In the genomic region with DNA sequence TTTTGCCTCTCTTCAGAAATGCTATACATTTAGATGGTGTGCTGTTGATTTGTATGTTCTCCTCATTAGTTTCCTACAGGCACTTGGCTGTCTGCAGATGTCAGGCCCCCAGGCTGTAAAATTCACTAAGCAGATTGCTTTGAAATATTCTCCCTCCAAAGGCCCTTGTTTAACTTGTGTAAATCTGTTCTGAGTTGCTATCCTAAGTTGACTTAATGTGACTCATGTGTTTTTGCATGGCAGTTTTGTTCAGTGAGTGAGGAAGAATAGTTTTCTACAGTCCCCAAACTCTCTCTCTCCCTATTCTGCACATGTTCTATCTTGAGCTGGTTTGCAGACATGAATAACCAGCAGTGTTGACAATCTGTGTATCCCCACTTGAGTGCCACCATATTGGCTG, we compare ENCODE assay signal across 21 cellular contexts.
"Had no signal": no experiment of that assay in that cellular context is flagged by ENCODE, and none has a peak within 500 bp of the region (broad histone marks: within the 10 kb centered on the region; RNA-seq: fewer than 3 reads in every experiment).

No MANE protein-coding gene starts in this region.

- ATAC-seq: activated CD4-positive, alpha-beta T cell treated with anti-CD3 and anti-CD28 coated beads for 36 hours; activated T-cell treated with anti-CD3 and anti-CD28 coated beads, Interleukin-2, amount 50 U/mL, for 4 hours; foreskin keratinocyte; left lung; upper lobe of right lung had no signal

- H3K27me3 Mint-ChIP-seq: activated B cell treated with CpG ODN at 0.5 μM for 24 hours; activated CD4-positive, alpha-beta T cell treated with anti-CD3 and anti-CD28 coated beads for 36 hours; activated naive CD8-positive, alpha-beta T cell treated with anti-CD3 and anti-CD28 coated beads for 36 hours had no signal

- H3K4me1 Mint-ChIP-seq: activated B cell treated with CpG ODN at 0.5 μM for 24 hours; activated CD4-positive, alpha-beta T cell treated with anti-CD3 and anti-CD28 coated beads for 36 hours; activated naive CD8-positive, alpha-beta T cell treated with anti-CD3 and anti-CD28 coated beads for 36 hours had no signal

- H3K4me3 Mint-ChIP-seq: activated B cell treated with CpG ODN at 0.5 μM for 24 hours; activated CD4-positive, alpha-beta T cell treated with anti-CD3 and anti-CD28 coated beads for 36 hours; activated naive CD8-positive, alpha-beta T cell treated with anti-CD3 and anti-CD28 coated beads for 36 hours; activated T-cell treated with anti-CD3 and anti-CD28 coated beads, Interleukin-2, amount 50 U/mL, for 4 hours; T-helper 1 cell treated with Interleukin-12 subunit alpha and Interleukin-12 subunit beta and Interleukin-4 antibody, amounts not matched to agents 30 μg/mL and 1 μg/mL, for 36 hours had no signal

- H3K27ac ChIP-seq: foreskin keratinocyte, left lung, sigmoid colon, upper lobe of right lung had no signal

- H3K36me3 Mint-ChIP-seq: activated naive CD8-positive, alpha-beta T cell treated with anti-CD3 and anti-CD28 coated beads for 36 hours had no signal

- H3K27me3 ChIP-seq: foreskin keratinocyte, left lung, sigmoid colon, upper lobe of right lung had no signal

- H3K9me3 ChIP-seq: sigmoid colon, upper lobe of right lung had no signal

- H3K4me1 ChIP-seq: foreskin keratinocyte, left lung, sigmoid colon, upper lobe of right lung had no signal

- H3K27ac Mint-ChIP-seq: activated B cell treated with CpG ODN at 0.5 μM for 24 hours; activated CD4-positive, alpha-beta T cell treated with anti-CD3 and anti-CD28 coated beads for 36 hours; activated naive CD8-positive, alpha-beta T cell treated with anti-CD3 and anti-CD28 coated beads for 36 hours; T-helper 1 cell treated with Interleukin-12 subunit alpha and Interleukin-12 subunit beta and Interleukin-4 antibody, amounts not matched to agents 30 μg/mL and 1 μg/mL, for 36 hours had no signal

- H3K4me3 ChIP-seq: left lung, sigmoid colon, upper lobe of right lung had no signal

- DNase-seq: activated B cell treated with CpG ODN at 0.5 μM for 24 hours; activated CD4-positive, alpha-beta T cell treated with anti-CD3 and anti-CD28 coated beads for 36 hours; activated CD4-positive, alpha-beta T cell treated with anti-CD3 and anti-CD28 coated beads, Interleukin-2, amount 50 U/mL, for 4 hours; activated CD8-positive, alpha-beta memory T cell treated with anti-CD3 and anti-CD28 coated beads, Interleukin-2, amount 50 U/mL, for 48 hours; activated naive CD4-positive, alpha-beta T cell treated with Interleukin-2 at 50 U/mL for 16 hours; activated naive CD8-positive, alpha-beta T cell treated with anti-CD3 and anti-CD28 coated beads for 36 hours; activated T-cell treated with anti-CD3 and anti-CD28 coated beads, Interleukin-2, amount 50 U/mL, for 4 hours; cerebellar nuclear complex; foreskin keratinocyte; glutamatergic neuron; hippocampal formation; kidney glomerular epithelial cell; left lung; nucleus accumbens; retina; sigmoid colon; stimulated activated CD4-positive, alpha-beta T cell treated with anti-CD3 and anti-CD28 coated beads, Interleukin-4, amount 100 ng/mL, for 24 hours; stimulated activated naive CD4-positive, alpha-beta T cell treated with Interleukin-2 at 50 U/mL for 16 hours; T1000; upper lobe of right lung had no signal

- H3K36me3 ChIP-seq: left lung, sigmoid colon, upper lobe of right lung had no signal
